1 cellular context compared by ENCODE assay signal in genomic region chr20:17873410-17874270, GRCh38.
TF ChIP-seq lines count a peak whose summit lies in the region.

No MANE protein-coding gene starts in this region.

TF ChIP-seq in HepG2, 621 proteins besides CTCF, POLR2A, EP300 and RAD21 (continued from another document and continues in another):
- TF ChIP-seq KAT7 (CRISPR knock-in tag; IDR thresholded peaks at IDR 0.05; ENCODE audit: borderline replicate concordance) (peak; percentile 41; the same call in 1 of the 2 replicates), ZNF432 (CRISPR knock-in tag; IDR thresholded peaks at IDR 0.05; ENCODE audit: borderline replicate concordance) (no peak), TBP (CRISPR knock-in tag; IDR thresholded peaks at IDR 0.05) (no peak), ZNF274 (CRISPR knock-in tag; IDR thresholded peaks at IDR 0.05) (no peak; the same call in none of the 2 replicates), ARID4A (CRISPR knock-in tag; IDR thresholded peaks at IDR 0.05; ENCODE audit: borderline replicate concordance) (peak; percentile 68; the same call in 1 of the 2 replicates), U2AF1 (optimal IDR thresholded peaks at IDR 0.05; ENCODE audit: low read depth, low read length) (no peak), ELK4 (CRISPR knock-in tag; IDR thresholded peaks at IDR 0.05; ENCODE audit: borderline replicate concordance) (no peak), ARID5B (CRISPR knock-in tag; IDR thresholded peaks at IDR 0.05) (peak; percentile 63; the same call in 1 of the 2 replicates), TRIM24 (CRISPR knock-in tag; IDR thresholded peaks at IDR 0.05) (no peak), KLF16 (CRISPR knock-in tag; IDR thresholded peaks at IDR 0.05) (0 out of 4 replicates have a peak, but pooled peaks of 1 of the 2 experiments have one; percentile 23), ZNF468 (CRISPR knock-in tag; IDR thresholded peaks at IDR 0.05) (no peak), ISX (CRISPR knock-in tag; conservative IDR thresholded peaks at IDR 0.05) (no peak), SP1 (IDR thresholded peaks at IDR 0.05) (no peak), SP1 (CRISPR knock-in tag; IDR thresholded peaks at IDR 0.05) (peak; percentile 23; the same call in 1 of the 2 replicates), ARID3A (IDR thresholded peaks at IDR 0.05; ENCODE audit: low read depth, low read length) (peak; percentile 38; the same call in 1 of the 2 replicates), FOXA3 (CRISPR knock-in tag; IDR thresholded peaks at IDR 0.05) (peak; percentile 69), GMEB2 (CRISPR knock-in tag; IDR thresholded peaks at IDR 0.05; ENCODE audit: low read depth) (no peak), GTF3A (CRISPR knock-in tag; conservative IDR thresholded peaks at IDR 0.05) (no peak), ZNF7 (CRISPR knock-in tag; IDR thresholded peaks at IDR 0.05) (0 out of 2 replicates have a peak, but pooled peaks have one; percentile 5), ZNF747 (CRISPR knock-in tag; IDR thresholded peaks at IDR 0.05; ENCODE audit: borderline replicate concordance) (peak; percentile 43; the same call in 1 of the 2 replicates), ZNF318 (CRISPR knock-in tag; IDR thresholded peaks at IDR 0.05) (no peak), TFE3 (CRISPR knock-in tag; IDR thresholded peaks at IDR 0.05) (peak; percentile 12), RAD51 (IDR thresholded peaks at IDR 0.05; ENCODE audit: borderline replicate concordance) (no peak), SNAI1 (CRISPR knock-in tag; IDR thresholded peaks at IDR 0.05; ENCODE audit: borderline replicate concordance) (0 out of 2 replicates have a peak, but pooled peaks have one; percentile 59), ZNF773 (CRISPR knock-in tag; IDR thresholded peaks at IDR 0.05; ENCODE audit: borderline replicate concordance) (no peak), TRIM22 (IDR thresholded peaks at IDR 0.05) (no peak), KDM2A (CRISPR knock-in tag; IDR thresholded peaks at IDR 0.05; ENCODE audit: borderline replicate concordance, low read depth) (peak; percentile 63)
